20 cellular contexts compared by ENCODE assay signal in the genomic region with DNA sequence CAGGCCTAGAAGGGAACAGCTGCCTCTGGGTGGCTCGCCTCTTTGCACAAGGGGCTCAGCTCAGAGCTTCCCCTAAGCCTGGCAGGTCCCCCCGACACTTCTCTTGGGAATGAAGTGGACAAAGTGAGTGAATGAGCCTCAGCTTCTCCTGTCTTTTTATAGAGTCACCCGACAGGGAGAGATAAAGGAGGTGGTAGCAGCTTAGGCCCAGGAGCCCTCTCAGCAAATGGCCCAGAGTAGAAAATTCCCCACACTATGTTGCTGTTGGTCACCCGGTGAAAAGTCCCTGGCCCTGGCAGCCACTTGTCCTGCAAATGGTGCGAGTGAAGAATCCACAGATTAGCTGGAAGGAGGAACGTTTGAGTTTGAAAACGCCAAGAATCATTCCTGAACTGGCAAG. TPM values are rescaled to one million over a fixed set of nuclear protein-coding genes. Genes with fewer than 3 reads are reported as not detected.
A peak's percentile ranks its signal among the peaks of the same experiment; 100 is the strongest.
DNase-seq lines count a peak whose midpoint lies in the region; ATAC-seq, FAIRE-seq and TF ChIP-seq lines count a peak whose summit lies in the region.
"Had no signal": no experiment of that assay in that cellular context is flagged by ENCODE, and none has a peak within 500 bp of the region (broad histone marks: within the 10 kb centered on the region; RNA-seq: fewer than 3 reads in every experiment).

No MANE protein-coding gene starts in this region.

- H3K4me1 ChIP-seq in SK-N-SH (ENCODE audit: control insufficient read depth in 1 of 2, insufficient read depth in 2 of 2, low read depth in 1 of 2, low read length in 1 of 2) (peaks cover 0 to 16% of the 10 kb centered on the region in 2 experiments; a peak in 2 of 4 replicates), kidney (ENCODE audit: control insufficient read depth in 1 of 2, insufficient read depth in 1 of 2, low read depth in 1 of 2, low read length in 2 of 2) (peaks cover 0 to 2% of the 10 kb centered on the region in 2 donors), transverse colon (no peaks in the 10 kb centered on the region)
- H3K4me1 ChIP-seq: BLaER1 had no signal

- no peak for ATAC-seq in SK-N-SH treated with all-trans-retinoic acid at 6 μM for 48 hours
- ATAC-seq in GM18873 (IDR thresholded peaks at IDR 0.05; ENCODE audit: low FRiP score, unreplicated experiment), result no peak

- DNase-seq in SK-N-SH (no peak), RWPE1 (ENCODE audit: low spot score) (no peak), kidney (peak; percentile 12), posterior vena cava (ENCODE audit: low spot score) (peak; percentile 18), transverse colon (no peak), NCI-H510A (lab: John Stamatoyannopoulos, UW) (no peak)
- DNase-seq: 8988T, KG1, NCI-H1436, NCI-H2029 treated with DMSO at 0.1 percent for 48 hours, NCI-H2171 treated with DMSO at 0.1 percent for 48 hours, NCI-H446 treated with DMSO at 0.1 percent for 48 hours, NCI-H748 treated with DMSO at 0.1 percent for 48 hours, SHP77 had no signal

- WGBS in SK-N-SH (ENCODE audit: low lambda C conversion rate), result 86% methylated on average over 7 of the region's 7 CpGs
- 86 to 92% methylated on average over 3 to 7 of the region's 7 CpGs for WGBS in transverse colon (ENCODE audit: low coverage in 1 of 2), 2 donors

- H3K79me2 ChIP-seq in SK-N-SH (ENCODE audit: insufficient read depth), result no peaks in the 10 kb centered on the region

- TF ChIP-seq CTCF in SK-N-SH (IDR thresholded peaks at IDR 0.05), result no peak
- TF ChIP-seq CTCF in RWPE1 (conservative IDR thresholded peaks at IDR 0.05; ENCODE audit: low read depth), result no peak
- TF ChIP-seq CTCF in kidney (IDR thresholded peaks at IDR 0.05; ENCODE audit: borderline replicate concordance, extremely low read depth, insufficient read depth), result no peak
- TF ChIP-seq CTCF in transverse colon (IDR thresholded peaks at IDR 0.05), result no peak

- H3F3A ChIP-seq in SK-N-SH (replicated peaks; ENCODE audit: insufficient read depth), result peaks cover 24% of the 10 kb centered on the region

- TF ChIP-seq EP300 in SK-N-SH (IDR thresholded peaks at IDR 0.05; ENCODE audit: borderline replicate concordance in 1 of 2, low read depth in 1 of 2, low read length in 1 of 2), result no peak
- no peak for TF ChIP-seq EP300 in transverse colon (IDR thresholded peaks at IDR 0.05; ENCODE audit: low read depth)

- TF ChIP-seq RAD21 in SK-N-SH (IDR thresholded peaks at IDR 0.05; ENCODE audit: low read length), result no peak

- H3K4me2 ChIP-seq in SK-N-SH, result no peak overlapping the region
- H3K4me2 ChIP-seq: BLaER1 had no signal

- no peaks in the 10 kb centered on the region for H3K27me3 ChIP-seq in SK-N-SH (ENCODE audit: insufficient read depth)
- no peaks in the 10 kb centered on the region for H3K27me3 ChIP-seq in transverse colon
- H3K27me3 ChIP-seq: BLaER1 had no signal

- in situ Hi-C loops in transverse colon (cut with MboI; ENCODE audit: low pct_ligation_motif_present in 1 of 4, low pct_unique_long_range_greater_than_20kb in 1 of 4, low sequenced_read_pairs in 3 of 4), result no loop called here

- POLR2A ChIA-PET in SK-N-SH (lab: Yijun Ruan, JAX) (no interaction called here), RWPE1 (lab: Yijun Ruan, JAX; ENCODE audit: low non-redundant PET) (no interaction called here)

- TF ChIP-seq POLR2A in transverse colon (IDR thresholded peaks at IDR 0.05), result no peak

- no peak for FAIRE-seq in kidney (lab: Jason Lieb, UNC)
- FAIRE-seq: H1 had no signal

- peak overlapping the region; percentile 48; the same call in 1 of the 2 replicates for H2AFZ ChIP-seq in SK-N-SH (ENCODE audit: low read depth)
- H2AFZ ChIP-seq: PC-9 had no signal

- no peaks in the 10 kb centered on the region for H4K20me1 ChIP-seq in SK-N-SH (ENCODE audit: insufficient read depth)
- H4K20me1 ChIP-seq: BLaER1 had no signal

- H3K36me3 ChIP-seq in SK-N-SH (replicated peaks in 1 of 2; ENCODE audit: control insufficient read depth in 1 of 2, insufficient read depth in 2 of 2, low read length in 1 of 2) (no peaks in the 10 kb centered on the region), kidney (ENCODE audit: control insufficient read depth in 1 of 2, insufficient read depth in 2 of 2, low read length in 2 of 2) (no peaks in the 10 kb centered on the region), transverse colon (no peaks in the 10 kb centered on the region)
- H3K36me3 ChIP-seq: BLaER1 had no signal

- intact Hi-C loops in kidney (cut with DNase I), result no loop called here
- intact Hi-C loops in posterior vena cava (cut with DNase I), result no loop called here
- intact Hi-C loops in transverse colon (cut with DNase I; ENCODE audit: low total_unique reads), result no loop called here

- H3K4me3 ChIP-seq in SK-N-SH (ENCODE audit: low read depth in 2 of 2, low read length in 1 of 2), result no peak overlapping the region
- no peak overlapping the region for H3K4me3 ChIP-seq in kidney (ENCODE audit: low read length in 2 of 2)
- H3K4me3 ChIP-seq in transverse colon, result no peak overlapping the region
- H3K4me3 ChIP-seq: BLaER1, PC-9 had no signal

- CTCF ChIA-PET in SK-N-SH (lab: Yijun Ruan, JAX), result interaction anchor here (1.4 kb wide), 1 partner anchor 26 kb away, joined by 3 read pairs; no protein-coding TSS in a partner anchor
- CTCF ChIA-PET in RWPE1 (lab: Yijun Ruan, JAX), result no interaction called here

- H3K9me3 ChIP-seq in SK-N-SH (no peaks in the 10 kb centered on the region), kidney (ENCODE audit: control insufficient read depth in 1 of 2, low read length in 2 of 2) (no peaks in the 10 kb centered on the region), transverse colon (no peaks in the 10 kb centered on the region)
- H3K9me3 ChIP-seq: BLaER1 had no signal

- no peak overlapping the region for H3K9ac ChIP-seq in SK-N-SH
- H3K9ac ChIP-seq in kidney (ENCODE audit: low read length in 2 of 2), result no peak overlapping the region
- H3K9ac ChIP-seq: BLaER1 had no signal

- peak overlapping the region in 1 of 2 experiments; percentile 87; a peak in 2 of 4 replicates for H3K27ac ChIP-seq in SK-N-SH (ENCODE audit: low read depth in 2 of 2, low read length in 1 of 2)
- H3K27ac ChIP-seq in RWPE1, result peak overlapping the region; percentile 35; the same call in 1 of the 2 replicates
- no peak overlapping the region for H3K27ac ChIP-seq in kidney (ENCODE audit: low read depth in 2 of 2, low read length in 2 of 2)
- H3K27ac ChIP-seq in transverse colon, result no peak overlapping the region
- H3K27ac ChIP-seq: BLaER1, PC-9 had no signal

- H3K9me2 ChIP-seq in SK-N-SH, result no peaks in the 10 kb centered on the region

TF ChIP-seq in SK-N-SH, 30 proteins besides CTCF, POLR2A, EP300 and RAD21 (continues in another document):
- TF ChIP-seq FOXJ3 (CRISPR knock-in tag; IDR thresholded peaks at IDR 0.05) (no peak), SIN3A (IDR thresholded peaks at IDR 0.05; ENCODE audit: borderline replicate concordance, low read depth, low read length) (no peak), MEF2A (IDR thresholded peaks at IDR 0.05; ENCODE audit: borderline replicate concordance, low read depth) (no peak), GATA2 (CRISPR knock-in tag; IDR thresholded peaks at IDR 0.05) (no peak), TEAD4 (IDR thresholded peaks at IDR 0.05; ENCODE audit: borderline replicate concordance, insufficient read depth) (no peak), FOXM1 (IDR thresholded peaks at IDR 0.05; ENCODE audit: low read depth) (no peak), YY1 (IDR thresholded peaks at IDR 0.05; ENCODE audit: low read depth) (no peak)

TF ChIP-seq in SK-N-SH treated with all-trans-retinoic acid at 6 μM for 48 hours, 23 proteins besides CTCF, POLR2A, EP300 and RAD21 (continues in another document):
- TF ChIP-seq OSR1 (CRISPR knock-in tag; IDR thresholded peaks at IDR 0.05) (no peak), ZFP3 (CRISPR knock-in tag; IDR thresholded peaks at IDR 0.05) (no peak), ESRRG (CRISPR knock-in tag; IDR thresholded peaks at IDR 0.05) (no peak), ZNF565 (CRISPR knock-in tag; conservative IDR thresholded peaks at IDR 0.05; ENCODE audit: low read depth) (no peak), ARNTL (CRISPR knock-in tag; IDR thresholded peaks at IDR 0.05; ENCODE audit: borderline replicate concordance, low read depth) (no peak), PPARA (CRISPR knock-in tag; IDR thresholded peaks at IDR 0.05; ENCODE audit: borderline replicate concordance) (no peak), ZFP30 (CRISPR knock-in tag; IDR thresholded peaks at IDR 0.05) (no peak), ISL1 (CRISPR knock-in tag; IDR thresholded peaks at IDR 0.05) (no peak), RARB (CRISPR knock-in tag; IDR thresholded peaks at IDR 0.05) (no peak), TOX (CRISPR knock-in tag; IDR thresholded peaks at IDR 0.05; ENCODE audit: borderline replicate concordance) (no peak), TCF4 (CRISPR knock-in tag; IDR thresholded peaks at IDR 0.05; ENCODE audit: borderline replicate concordance) (no peak), PATZ1 (CRISPR knock-in tag; IDR thresholded peaks at IDR 0.05; ENCODE audit: borderline replicate concordance) (no peak)

RNA-seq across cellular contexts. Expression of gene CLDN14, which starts 2.4 kb away (rescaled TPM):
- polyA plus RNA-seq in SK-N-SH (2012; rRNA removed), result not detected in 2 replicates
- not detected in 2 replicates for polyA plus RNA-seq in SK-N-SH (2012; cell fraction: cytosol; rRNA removed)
- polyA plus RNA-seq in SK-N-SH (2012; cell fraction: nucleus; rRNA removed), result not detected in 2 replicates
- total RNA-seq in kidney, result 8.7 TPM
- polyA plus RNA-seq in kidney (ENCODE audit: insufficient read depth, low read depth, low replicate concordance), result 10.0 TPM
- total RNA-seq in posterior vena cava, result under 1 TPM in 1 of 2 donors, not detected in 1; 0.14 TPM
- not detected for total RNA-seq in transverse colon
- total RNA-seq: H1, M059J, PC-9 had no signal

Comparison
In these comparisons a context has a peak if more than half of its experiments do, and no peak if none do; other contexts are left out.
1. DNase-seq: peak in kidney (single experiment) and posterior vena cava (single experiment); none in SK-N-SH (single experiment), RWPE1 (single experiment), transverse colon (single experiment) and NCI-H510A (single experiment).